12 cellular contexts compared by ENCODE assay signal in genomic region chr12:1972856-1973317, GRCh38. TPM values are rescaled to one million over a fixed set of nuclear protein-coding genes. Genes with fewer than 3 reads are reported as not detected.
DNase-seq lines count a peak whose midpoint lies in the region; ATAC-seq and TF ChIP-seq lines count a peak whose summit lies in the region.
"Had no signal": no experiment of that assay in that cellular context is flagged by ENCODE, and none has a peak within 500 bp of the region (broad histone marks: within the 10 kb centered on the region; RNA-seq: fewer than 3 reads in every experiment).

No MANE protein-coding gene starts in this region.

- H3K27me3 Mint-ChIP-seq in naive thymus-derived CD8-positive, alpha-beta T cell: no peaks in the 10 kb centered on the region

- no peaks in the 10 kb centered on the region for H3K9me3 ChIP-seq in tibial artery

- intact Hi-C loops in tibial artery (cut with DNase I; ENCODE audit: low total_unique reads): no loop called here

- H3K4me3 Mint-ChIP-seq in naive thymus-derived CD8-positive, alpha-beta T cell: no peak overlapping the region
- H3K4me3 Mint-ChIP-seq: T-helper 1 cell treated with Interleukin-12 subunit alpha and Interleukin-12 subunit beta and Interleukin-4 antibody, amounts not matched to agents 30 μg/mL and 1 μg/mL, for 36 hours had no signal

- H3K4me1 ChIP-seq in tibial artery: peaks cover 0 to 98% (median 37%) of the 10 kb centered on the region in 4 donors

- ATAC-seq in HG03521 (IDR thresholded peaks at IDR 0.05; ENCODE audit: unreplicated experiment): no peak
- no peak for ATAC-seq in naive thymus-derived CD8-positive, alpha-beta T cell
- no peak for ATAC-seq in GM21515 (IDR thresholded peaks at IDR 0.05; ENCODE audit: unreplicated experiment)

- H3K27me3 ChIP-seq in tibial artery: no peaks in the 10 kb centered on the region

- H3K36me3 Mint-ChIP-seq in naive thymus-derived CD8-positive, alpha-beta T cell: peaks cover 0 to 29% (median 1%) of the 10 kb centered on the region in 3 donors

- no peaks in the 10 kb centered on the region for H3K36me3 ChIP-seq in tibial artery

- POLR2A ChIA-PET in naive thymus-derived CD8-positive, alpha-beta T cell (lab: Charles Lee): no interaction called here

- no peak for TF ChIP-seq CTCF in tibial artery (IDR thresholded peaks at IDR 0.05)

- DNase-seq in MV-4-11 (lab: John Stamatoyannopoulos, UW) (peak; percentile 24), fibroblast of peridontal ligament (ENCODE audit: extremely low read depth) (peak; percentile 68), midbrain (lab: John Stamatoyannopoulos, UW) (peak; percentile 42), tibial artery (peak; percentile 73 to 91)
- DNase-seq in stimulated activated CD4-positive, alpha-beta T cell treated with anti-CD3 and anti-CD28 coated beads, Interleukin-4, amount 100 ng/mL, for 24 hours: no peak
- DNase-seq in naive thymus-derived CD8-positive, alpha-beta T cell: no peak
- DNase-seq: DND-41, NCI-H510A had no signal

- H3K27ac ChIP-seq in tibial artery: peak overlapping the region; percentile 87 to 88

- no peak overlapping the region for H3K27ac Mint-ChIP-seq in naive thymus-derived CD8-positive, alpha-beta T cell
- H3K27ac Mint-ChIP-seq: T-helper 1 cell treated with Interleukin-12 subunit alpha and Interleukin-12 subunit beta and Interleukin-4 antibody, amounts not matched to agents 30 μg/mL and 1 μg/mL, for 36 hours had no signal

- H3K4me3 ChIP-seq in tibial artery: peak overlapping the region; percentile 10 to 30

- peaks cover 0 to 17% (median 8%) of the 10 kb centered on the region in 4 donors for H3K4me1 Mint-ChIP-seq in naive thymus-derived CD8-positive, alpha-beta T cell

- H3K9me3 Mint-ChIP-seq in naive thymus-derived CD8-positive, alpha-beta T cell: no peaks in the 10 kb centered on the region
- H3K9me3 Mint-ChIP-seq: T-helper 1 cell treated with Interleukin-12 subunit alpha and Interleukin-12 subunit beta and Interleukin-4 antibody, amounts not matched to agents 30 μg/mL and 1 μg/mL, for 36 hours had no signal

RNA-seq across cellular contexts. Expression of gene DCP1B, which starts 31.4 kb away (rescaled TPM):
- total RNA-seq in naive thymus-derived CD8-positive, alpha-beta T cell: 10 to 100 TPM; 20.9 to 23.2 TPM
- 10 to 100 TPM; 10.0 to 24.4 (median 16.1) TPM for polyA plus RNA-seq in naive thymus-derived CD8-positive, alpha-beta T cell

RNA-seq across cellular contexts. Expression of gene CACNA2D4, which starts 54.4 kb away (rescaled TPM):
- 10 to 100 TPM; 10.1 to 11.5 TPM for total RNA-seq in naive thymus-derived CD8-positive, alpha-beta T cell
- 1 to 10 TPM; 2.1 to 5.0 (median 3.1) TPM for polyA plus RNA-seq in naive thymus-derived CD8-positive, alpha-beta T cell
- polyA plus RNA-seq: neural cell had no signal

Comparison
In these comparisons a context has a peak if more than half of its experiments do, and no peak if none do; other contexts are left out.
1. DNase-seq: peak in MV-4-11 (single experiment), fibroblast of peridontal ligament (single experiment), midbrain (single experiment) and tibial artery (2 of 2); none in stimulated activated CD4-positive, alpha-beta T cell treated with anti-CD3 and anti-CD28 coated beads, Interleukin-4, amount 100 ng/mL, for 24 hours (single experiment) and naive thymus-derived CD8-positive, alpha-beta T cell (0 of 10).